ENCODE assay signal across 37 cellular contexts in the genomic region with DNA sequence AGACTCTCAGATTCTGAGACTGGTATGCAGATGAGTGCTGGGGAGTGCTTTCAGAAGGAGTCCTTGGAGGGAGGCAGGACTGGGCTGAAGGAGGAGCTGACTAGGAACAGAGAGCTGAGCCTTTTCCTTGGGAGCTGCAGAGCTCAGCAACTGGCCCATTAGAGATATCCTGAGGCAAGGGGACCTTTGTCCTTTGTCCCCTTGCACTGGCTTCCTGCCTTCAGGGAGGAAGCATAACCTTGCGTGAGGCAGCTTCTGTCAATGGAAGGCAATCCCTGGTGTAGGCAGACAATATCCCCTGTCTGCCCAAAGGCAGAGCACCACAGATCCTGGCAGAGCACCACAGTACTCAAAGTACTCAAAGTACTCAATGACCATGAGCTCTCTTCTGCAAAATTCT.
"Had no signal": no experiment of that assay in that cellular context is flagged by ENCODE, and none has a peak within 500 bp of the region (broad histone marks: within the 10 kb centered on the region; RNA-seq: fewer than 3 reads in every experiment).

No MANE protein-coding gene starts in this region.

- H3K4me1 ChIP-seq: ascending aorta had no signal

- H3K9me3 Mint-ChIP-seq: activated B cell treated with CpG ODN at 0.5 μM for 24 hours; activated CD4-positive, alpha-beta memory T cell treated with anti-CD3 and anti-CD28 coated beads for 36 hours; activated CD4-positive, alpha-beta T cell treated with anti-CD3 and anti-CD28 coated beads, Interleukin-2, amount 10 ng/mL, durations not matched to agents 24 days and 14 days; activated naive CD4-positive, alpha-beta T cell treated with anti-CD3 and anti-CD28 coated beads, Interleukin-2, amount 10 ng/mL, durations not matched to agents 7 days and 5 days; activated naive CD4-positive, alpha-beta T cell treated with anti-CD3 and anti-CD28 coated beads, Interleukin-2, amount 50 U/mL, for 24 hours; activated naive CD8-positive, alpha-beta T cell treated with anti-CD3 and anti-CD28 coated beads, Interleukin-2, amount 50 U/mL, for 24 hours; activated T-cell treated with anti-CD3 and anti-CD28 coated beads, Interleukin-2, amount 50 U/mL, for 4 hours; activated T-helper 2 cell treated with anti-CD3 and anti-CD28 coated beads, Interferon-gamma antibody, Interleukin-2, Interleukin-4, amounts not matched to agents 10 μg/mL and 5 μg/mL and 100 μg/mL, durations not matched to agents 14 hours and 24 hours and 36 hours; central memory CD8-positive, alpha-beta T cell; T-helper 2 cell treated with Interferon-gamma antibody and Interleukin-4, amounts not matched to agents 5 μg/mL and 100 μg/mL, for 36 hours had no signal

- H3K36me3 ChIP-seq: ascending aorta, cardiac muscle cell had no signal

- H3K27me3 ChIP-seq: ascending aorta, cardiac muscle cell had no signal

- H3K36me3 Mint-ChIP-seq: activated CD4-positive, alpha-beta memory T cell treated with anti-CD3 and anti-CD28 coated beads for 36 hours; activated naive CD4-positive, alpha-beta T cell treated with anti-CD3 and anti-CD28 coated beads, Interleukin-2, amount 10 ng/mL, durations not matched to agents 7 days and 5 days; activated naive CD4-positive, alpha-beta T cell treated with anti-CD3 and anti-CD28 coated beads, Interleukin-2, amount 50 U/mL, for 24 hours; activated naive CD8-positive, alpha-beta T cell; activated naive CD8-positive, alpha-beta T cell treated with anti-CD3 and anti-CD28 coated beads, Interleukin-2, amount 10 ng/mL, durations not matched to agents 7 days and 5 days; brain had no signal

- H3K27ac Mint-ChIP-seq: activated B cell treated with CpG ODN at 0.5 μM for 24 hours; activated CD4-positive, alpha-beta memory T cell treated with anti-CD3 and anti-CD28 coated beads for 36 hours; activated CD4-positive, alpha-beta T cell treated with anti-CD3 and anti-CD28 coated beads, Interleukin-2, amount 10 ng/mL, durations not matched to agents 24 days and 14 days; activated CD8-positive, alpha-beta T cell treated with anti-CD3 and anti-CD28 coated beads for 36 hours; activated naive CD4-positive, alpha-beta T cell treated with anti-CD3 and anti-CD28 coated beads, Interleukin-2, amount 10 ng/mL, durations not matched to agents 7 days and 5 days; activated naive CD4-positive, alpha-beta T cell treated with anti-CD3 and anti-CD28 coated beads, Interleukin-2, amount 50 U/mL, for 24 hours; activated naive CD8-positive, alpha-beta T cell; activated naive CD8-positive, alpha-beta T cell treated with anti-CD3 and anti-CD28 coated beads, Interleukin-2, amount 10 ng/mL, durations not matched to agents 7 days and 5 days; activated naive CD8-positive, alpha-beta T cell treated with anti-CD3 and anti-CD28 coated beads, Interleukin-2, amount 50 U/mL, for 24 hours; activated T-helper 2 cell treated with anti-CD3 and anti-CD28 coated beads, Interferon-gamma antibody, Interleukin-2, Interleukin-4, amounts not matched to agents 10 μg/mL and 5 μg/mL and 100 μg/mL, durations not matched to agents 14 hours and 24 hours and 36 hours; brain; T-helper 1 cell treated with Interleukin-12 subunit alpha and Interleukin-12 subunit beta and Interleukin-4 antibody, amounts not matched to agents 30 μg/mL and 1 μg/mL, for 36 hours; T-helper 2 cell treated with Interferon-gamma antibody and Interleukin-4, amounts not matched to agents 5 μg/mL and 100 μg/mL, for 36 hours had no signal

- H3K4me1 Mint-ChIP-seq: activated B cell treated with CpG ODN at 0.5 μM for 24 hours; activated CD4-positive, alpha-beta T cell treated with anti-CD3 and anti-CD28 coated beads, Interleukin-2, amount 10 ng/mL, durations not matched to agents 24 days and 14 days; activated naive CD4-positive, alpha-beta T cell treated with anti-CD3 and anti-CD28 coated beads, Interleukin-2, amount 10 ng/mL, durations not matched to agents 7 days and 5 days; activated naive CD4-positive, alpha-beta T cell treated with anti-CD3 and anti-CD28 coated beads, Interleukin-2, amount 50 U/mL, for 24 hours; activated naive CD8-positive, alpha-beta T cell treated with anti-CD3 and anti-CD28 coated beads, Interleukin-2, amount 10 ng/mL, durations not matched to agents 7 days and 5 days; activated naive CD8-positive, alpha-beta T cell treated with anti-CD3 and anti-CD28 coated beads, Interleukin-2, amount 50 U/mL, for 24 hours; central memory CD8-positive, alpha-beta T cell had no signal

- FAIRE-seq: bronchial epithelial cell, TTC549 had no signal

- H3K27ac ChIP-seq: ascending aorta, cardiac muscle cell, VCaP had no signal

- ATAC-seq: activated CD8-positive, alpha-beta T cell treated with anti-CD3 and anti-CD28 coated beads for 36 hours; activated naive CD8-positive, alpha-beta T cell treated with anti-CD3 and anti-CD28 coated beads, Interleukin-2, amount 50 U/mL, for 24 hours; activated T-cell treated with anti-CD3 and anti-CD28 coated beads, Interleukin-2, amount 50 U/mL, for 4 hours had no signal

- H3K4me3 ChIP-seq: ascending aorta, cardiac muscle cell had no signal

- H3K9me3 ChIP-seq: ascending aorta had no signal

- H3K27me3 Mint-ChIP-seq: activated CD4-positive, alpha-beta memory T cell treated with anti-CD3 and anti-CD28 coated beads for 36 hours; activated CD4-positive, alpha-beta T cell treated with anti-CD3 and anti-CD28 coated beads, Interleukin-2, amount 10 ng/mL, durations not matched to agents 24 days and 14 days; activated naive CD8-positive, alpha-beta T cell; activated naive CD8-positive, alpha-beta T cell treated with anti-CD3 and anti-CD28 coated beads, Interleukin-2, amount 50 U/mL, for 24 hours had no signal

- H3K4me3 Mint-ChIP-seq: activated B cell treated with CpG ODN at 0.5 μM for 24 hours; activated CD4-positive, alpha-beta memory T cell treated with anti-CD3 and anti-CD28 coated beads for 36 hours; activated CD4-positive, alpha-beta T cell treated with anti-CD3 and anti-CD28 coated beads, Interleukin-2, amount 10 ng/mL, durations not matched to agents 24 days and 14 days; activated CD8-positive, alpha-beta T cell treated with anti-CD3 and anti-CD28 coated beads for 36 hours; activated naive CD4-positive, alpha-beta T cell treated with anti-CD3 and anti-CD28 coated beads, Interleukin-2, amount 10 ng/mL, durations not matched to agents 7 days and 5 days; activated naive CD4-positive, alpha-beta T cell treated with anti-CD3 and anti-CD28 coated beads, Interleukin-2, amount 50 U/mL, for 24 hours; activated naive CD8-positive, alpha-beta T cell; activated naive CD8-positive, alpha-beta T cell treated with anti-CD3 and anti-CD28 coated beads, Interleukin-2, amount 10 ng/mL, durations not matched to agents 7 days and 5 days; activated naive CD8-positive, alpha-beta T cell treated with anti-CD3 and anti-CD28 coated beads, Interleukin-2, amount 50 U/mL, for 24 hours; activated T-cell treated with anti-CD3 and anti-CD28 coated beads, Interleukin-2, amount 50 U/mL, for 4 hours; central memory CD8-positive, alpha-beta T cell; T-helper 1 cell treated with Interleukin-12 subunit alpha and Interleukin-12 subunit beta and Interleukin-4 antibody, amounts not matched to agents 30 μg/mL and 1 μg/mL, for 36 hours; T-helper 2 cell treated with Interferon-gamma antibody and Interleukin-4, amounts not matched to agents 5 μg/mL and 100 μg/mL, for 36 hours had no signal

- DNase-seq: activated B cell treated with CpG ODN at 0.5 μM for 24 hours; activated CD4-positive, alpha-beta memory T cell treated with anti-CD3 and anti-CD28 coated beads for 36 hours; activated CD4-positive, alpha-beta T cell treated with anti-CD3 and anti-CD28 coated beads for 4 hours; activated CD4-positive, alpha-beta T cell treated with anti-CD3 and anti-CD28 coated beads, Interleukin-2, amount 10 ng/mL, durations not matched to agents 24 days and 14 days; activated CD4-positive, alpha-beta T cell treated with anti-CD3 and anti-CD28 coated beads, Interleukin-2, amount 50 U/mL, for 1 hour; activated CD4-positive, alpha-beta T cell treated with anti-CD3 and anti-CD28 coated beads, Interleukin-2, amount 50 U/mL, for 4 hours; activated CD4-positive, CD25-positive, alpha-beta regulatory T cell treated with anti-CD3 and anti-CD28 coated beads, Interleukin-2, amount 50 U/mL, for 72 hours; activated CD8-positive, alpha-beta memory T cell treated with anti-CD3 and anti-CD28 coated beads, Interleukin-2, amount 50 U/mL, for 4 hours; activated CD8-positive, alpha-beta T cell treated with anti-CD3 and anti-CD28 coated beads for 36 hours; activated effector memory CD4-positive, alpha-beta T cell treated with Interleukin-2 at 50 U/mL for 16 hours; activated gamma-delta T cell; activated naive CD4-positive, alpha-beta T cell treated with anti-CD3 and anti-CD28 coated beads, Interleukin-2, amount 10 ng/mL, durations not matched to agents 7 days and 5 days; activated naive CD4-positive, alpha-beta T cell treated with Interleukin-2 at 50 U/mL for 16 hours; activated naive CD8-positive, alpha-beta T cell treated with anti-CD3 and anti-CD28 coated beads, Interleukin-2, amount 10 ng/mL, durations not matched to agents 7 days and 5 days; activated naive CD8-positive, alpha-beta T cell treated with anti-CD3 and anti-CD28 coated beads, Interleukin-2, amount 50 U/mL, for 24 hours; activated T-cell treated with anti-CD3 and anti-CD28 coated beads for 4 hours; activated T-cell treated with anti-CD3 and anti-CD28 coated beads, Interleukin-2, amount 50 U/mL, for 1 hour; activated T-cell treated with anti-CD3 and anti-CD28 coated beads, Interleukin-2, amount 50 U/mL, for 4 hours; amygdala; anterior cingulate cortex; caudate nucleus; cerebellar nuclear complex; T-helper 1 cell; T-helper 2 cell; T-helper 9 cell had no signal
